Comparison of ENCODE assay signal across 12 cellular contexts in genomic region chr11:45896392-45897068, GRCh38. TPM values are rescaled to one million over a fixed set of nuclear protein-coding genes. Genes with fewer than 3 reads are reported as not detected.
A peak's percentile ranks its signal among the peaks of the same experiment; 100 is the strongest.
DNase-seq lines count a peak whose midpoint lies in the region; ATAC-seq, FAIRE-seq and TF ChIP-seq lines count a peak whose summit lies in the region.
"Had no signal": no experiment of that assay in that cellular context is flagged by ENCODE, and none has a peak within 500 bp of the region (broad histone marks: within the 10 kb centered on the region; RNA-seq: fewer than 3 reads in every experiment).

No MANE protein-coding gene starts in this region.

- ATAC-seq in HepG2 = peak; percentile 49
- no peak for ATAC-seq in right lobe of liver
- no peak for ATAC-seq in activated T-cell treated with anti-CD3 and anti-CD28 coated beads, Interleukin-2, amount 50 U/mL, for 4 hours
- no peak for ATAC-seq in HG02623 (IDR thresholded peaks at IDR 0.05; ENCODE audit: unreplicated experiment)
- ATAC-seq in GM21360 (IDR thresholded peaks at IDR 0.05; ENCODE audit: unreplicated experiment) = no peak
- ATAC-seq: activated naive CD4-positive, alpha-beta T cell treated with anti-CD3 and anti-CD28 coated beads, Interleukin-2, amount 50 U/mL, for 72 hours; Panc1 had no signal

- peaks cover 49% of the 10 kb centered on the region for H3K4me1 ChIP-seq in HepG2 (ENCODE audit: insufficient read depth, low read length)
- peaks cover 0 to 18% (median 2%) of the 10 kb centered on the region in 4 donors for H3K4me1 ChIP-seq in right lobe of liver

- H3K36me3 Mint-ChIP-seq in activated T-cell treated with anti-CD3 and anti-CD28 coated beads, Interleukin-2, amount 50 U/mL, for 4 hours (ENCODE audit: insufficient read depth) = no peaks in the 10 kb centered on the region
- H3K36me3 Mint-ChIP-seq: activated naive CD4-positive, alpha-beta T cell treated with anti-CD3 and anti-CD28 coated beads, Interleukin-2, amount 50 U/mL, for 72 hours had no signal

- no peaks in the 10 kb centered on the region for H3K9me3 Mint-ChIP-seq in activated T-cell treated with anti-CD3 and anti-CD28 coated beads, Interleukin-2, amount 50 U/mL, for 4 hours
- H3K9me3 Mint-ChIP-seq: activated naive CD4-positive, alpha-beta T cell treated with anti-CD3 and anti-CD28 coated beads, Interleukin-2, amount 50 U/mL, for 72 hours had no signal

- BruUV-seq in HepG2 (replicated peaks; lab: Mats Ljungman, UMichigan) = no TSS peak

- DNase-seq in HepG2 (ENCODE audit: low spot score) (no peak), right lobe of liver (no peak), NCI-H524 treated with DMSO at 0.1 percent for 48 hours (lab: John Stamatoyannopoulos, UW) (peak; percentile 44), head of caudate nucleus (peak in 22 of 42 donors; percentile 35 to 78 (median 64)), UCSD-AML1 (lab: John Stamatoyannopoulos, UW; ENCODE audit: unreplicated experiment) (no peak)
- no peak for DNase-seq in activated T-cell treated with anti-CD3 and anti-CD28 coated beads, Interleukin-2, amount 50 U/mL, for 4 hours

- no peaks in the 10 kb centered on the region for H3K79me2 ChIP-seq in HepG2 (ENCODE audit: insufficient read depth, low read length)

- H3K27ac ChIP-seq in HepG2 (ENCODE audit: extremely low read length, insufficient read depth, low read length) (no peak overlapping the region), right lobe of liver (no peak overlapping the region)

- H3K27me3 Mint-ChIP-seq in activated T-cell treated with anti-CD3 and anti-CD28 coated beads, Interleukin-2, amount 50 U/mL, for 4 hours (ENCODE audit: low read depth) = peaks cover 42% of the 10 kb centered on the region

- H3K36me3 ChIP-seq in HepG2 (replicated peaks in 1 of 2; ENCODE audit: control insufficient read depth in 1 of 2, insufficient read depth in 2 of 2, low read length in 2 of 2) = no peaks in the 10 kb centered on the region
- no peaks in the 10 kb centered on the region for H3K36me3 ChIP-seq in right lobe of liver
- H3K36me3 ChIP-seq: tibial nerve had no signal

- H3K4me2 ChIP-seq in HepG2 (ENCODE audit: low read depth, low read length) = no peak overlapping the region

- CTCF ChIA-PET in HepG2 (lab: Yijun Ruan, JAX; ENCODE audit: low intra/inter-chr PET ratio, low total read pairs) = no interaction called here

- no peaks in the 10 kb centered on the region for H3K9me3 ChIP-seq in HepG2 (ENCODE audit: low read length)
- H3K9me3 ChIP-seq in right lobe of liver = no peaks in the 10 kb centered on the region
- H3K9me3 ChIP-seq: tibial nerve had no signal

- H3K27me3 ChIP-seq in HepG2 (ENCODE audit: control insufficient read depth in 1 of 2, insufficient read depth in 2 of 2, low read length in 2 of 2) = peaks cover 0 to 21% of the 10 kb centered on the region in 2 experiments; a peak in 1 of 5 replicates
- H3K27me3 ChIP-seq in right lobe of liver = no peaks in the 10 kb centered on the region
- H3K27me3 ChIP-seq: tibial nerve had no signal

- WGBS in HepG2 (ENCODE audit: low lambda C conversion rate) = 36% methylated on average over 8 of the region's 22 CpGs
- WGBS in right lobe of liver (ENCODE audit: insufficient coverage, low coverage, low lambda C conversion rate, missing lambda C conversion rate) = 0% methylated on average over 4 of the region's 22 CpGs

- H3K4me1 Mint-ChIP-seq in activated T-cell treated with anti-CD3 and anti-CD28 coated beads, Interleukin-2, amount 50 U/mL, for 4 hours (ENCODE audit: low read depth) = peaks cover 3% of the 10 kb centered on the region

- TF ChIP-seq EP300 in HepG2 (IDR thresholded peaks at IDR 0.05; ENCODE audit: low read depth in 2 of 2, low read length in 2 of 2) (no peak), HepG2 (CRISPR knock-in tag; IDR thresholded peaks at IDR 0.05; ENCODE audit: borderline replicate concordance) (no peak)

- no peak overlapping the region for H3K4me3 ChIP-seq in HepG2 (replicated peaks in 1 of 3; ENCODE audit: insufficient read depth in 1 of 3, low read depth in 2 of 3, low read length in 3 of 3)
- no peak overlapping the region for H3K4me3 ChIP-seq in right lobe of liver
- H3K4me3 ChIP-seq: tibial nerve had no signal

- no peak for TF ChIP-seq POLR2A in HepG2 (IDR thresholded peaks at IDR 0.05; ENCODE audit: insufficient read depth in 1 of 2, low read depth in 2 of 2, low read length in 2 of 2)
- no peak for TF ChIP-seq POLR2A in right lobe of liver (IDR thresholded peaks at IDR 0.05)

- FAIRE-seq in HepG2 (lab: Jason Lieb, UNC) = no peak

- TF ChIP-seq CTCF in HepG2 (CRISPR knock-in tag; IDR thresholded peaks at IDR 0.05) = no peak
- no peak for TF ChIP-seq CTCF in right lobe of liver (IDR thresholded peaks at IDR 0.05)

- no peak overlapping the region for H3K4me3 Mint-ChIP-seq in activated T-cell treated with anti-CD3 and anti-CD28 coated beads, Interleukin-2, amount 50 U/mL, for 4 hours

- POLR2A ChIA-PET in HepG2 (lab: Yijun Ruan, JAX) = interaction anchor here (1.3 to 1.9 kb wide), 2 partner anchors 22 to 50 kb away, joined by 3 to 5 read pairs; partner anchors contain the start of gene CRY2

- no peaks in the 10 kb centered on the region for H4K20me1 ChIP-seq in HepG2 (ENCODE audit: insufficient read depth, low read length)

- H3K9ac ChIP-seq in HepG2 (ENCODE audit: insufficient read depth, low read depth, low read length) = no peak overlapping the region

- TF ChIP-seq RAD21 in HepG2 (CRISPR knock-in tag; IDR thresholded peaks at IDR 0.05) = no peak

- H2AFZ ChIP-seq in HepG2 (ENCODE audit: low read length) = no peak overlapping the region

- intact Hi-C loops in HepG2 (cut with micrococcal nuclease; ENCODE audit: unreplicated experiment) (loop anchor here (1.0 kb wide), 1 partner anchor 33 kb away; no protein-coding TSS in a partner anchor), right lobe of liver (cut with DNase I) (no loop called here), head of caudate nucleus (cut with DNase I) (no loop called here)

- in situ Hi-C loops in HepG2 (cut with HindIII; ENCODE audit: extremely low pct_ligation_motif_present, low pct_unique_long_range_greater_than_20kb) = no loop called here

RNA-seq across cellular contexts. Expression of gene FREY1, which starts 10.5 kb away (rescaled TPM):
- total RNA-seq in HepG2 (2016; rRNA removed; fragmentation: Illumina TruSeq; extraction: Trizol) (0.73 TPM in 1 of 2 replicates, not detected in the other), right lobe of liver (under 1 TPM in 3 of 6 experiments, not detected in 3; 0.40 to 0.90 (median 0.42) TPM)
- total RNA-seq in HepG2 (2016; cell fraction: cytosol; rRNA removed; fragmentation: Illumina TruSeq; extraction: Trizol; ENCODE audit: low read depth) = not detected in 2 replicates
- total RNA-seq in HepG2 (2016; cell fraction: insoluble cytoplasmic fraction; rRNA removed; fragmentation: Illumina TruSeq; extraction: Trizol) = 0.27 and 0.52 TPM in 2 replicates
- not detected in 2 replicates for total RNA-seq in HepG2 (2016; cell fraction: membrane; rRNA removed; fragmentation: Illumina TruSeq; extraction: Trizol)
- 1.3 TPM in 1 of 2 replicates, not detected in the other for total RNA-seq in HepG2 (2016; cell fraction: nucleus; rRNA removed; fragmentation: Illumina TruSeq; extraction: Trizol)
- 0.22 and 0.44 TPM in 2 replicates for polyA plus RNA-seq in HepG2 (2011; rRNA removed)
- polyA plus RNA-seq in HepG2 (2011; cell fraction: cytosol; rRNA removed) = not detected in 2 replicates
- 2.4 and 5.3 TPM in 2 replicates for polyA plus RNA-seq in HepG2 (2011; cell fraction: nucleus; rRNA removed)
- polyA plus RNA-seq in HepG2 (2012) = 0.27 TPM in 1 of 2 replicates, not detected in the other
- polyA plus RNA-seq in HepG2 (2016; cell fraction: cytosol; fragmentation: Illumina TruSeq; extraction: Trizol; ENCODE audit: low read depth) = not detected in 2 replicates
- polyA plus RNA-seq in HepG2 (2016; cell fraction: insoluble cytoplasmic fraction; fragmentation: Illumina TruSeq; extraction: Trizol; ENCODE audit: low read depth) = not detected in 2 replicates
- not detected in 2 replicates for polyA plus RNA-seq in HepG2 (2016; cell fraction: membrane; fragmentation: Illumina TruSeq; extraction: Trizol; ENCODE audit: low read depth)
- not detected in 2 replicates for polyA plus RNA-seq in HepG2 (2016; cell fraction: nucleus; fragmentation: Illumina TruSeq; extraction: Trizol; ENCODE audit: insufficient read depth, low read depth)
- polyA minus RNA-seq in HepG2 (2011; rRNA and poly(A)+ RNA removed; ENCODE audit: low replicate concordance) = 4.0 and 13.4 TPM in 2 replicates
- not detected in 2 replicates for polyA minus RNA-seq in HepG2 (2011; cell fraction: cytosol; rRNA and poly(A)+ RNA removed)
- polyA minus RNA-seq in HepG2 (2011; cell fraction: nucleus; rRNA and poly(A)+ RNA removed) = 7.2 and 7.8 TPM in 2 replicates
- total RNA-seq in activated T-cell treated with anti-CD3 and anti-CD28 coated beads, Interleukin-2, amount 50 U/mL, for 4 hours = 1 to 10 TPM; 2.3 to 3.3 (median 2.4) TPM

RNA-seq across cellular contexts. Expression of gene MAPK8IP1, which starts 11.1 kb away (rescaled TPM):
- total RNA-seq in HepG2 (2016; rRNA removed; fragmentation: Illumina TruSeq; extraction: Trizol) (3.0 and 4.2 TPM in 2 replicates), right lobe of liver (1 to 10 TPM; 1.7 to 6.2 (median 2.6) TPM)
- total RNA-seq in HepG2 (2016; cell fraction: cytosol; rRNA removed; fragmentation: Illumina TruSeq; extraction: Trizol; ENCODE audit: low read depth) = 1.8 and 1.9 TPM in 2 replicates
- total RNA-seq in HepG2 (2016; cell fraction: insoluble cytoplasmic fraction; rRNA removed; fragmentation: Illumina TruSeq; extraction: Trizol) = 4.1 and 4.2 TPM in 2 replicates
- total RNA-seq in HepG2 (2016; cell fraction: membrane; rRNA removed; fragmentation: Illumina TruSeq; extraction: Trizol) = 4.9 and 5.4 TPM in 2 replicates
- 2.2 and 2.8 TPM in 2 replicates for total RNA-seq in HepG2 (2016; cell fraction: nucleus; rRNA removed; fragmentation: Illumina TruSeq; extraction: Trizol)
- 2.2 and 3.1 TPM in 2 replicates for polyA plus RNA-seq in HepG2 (2011; rRNA removed)
- polyA plus RNA-seq in HepG2 (2011; cell fraction: cytosol; rRNA removed) = 2.2 and 3.1 TPM in 2 replicates
- polyA plus RNA-seq in HepG2 (2011; cell fraction: nucleus; rRNA removed) = 5.3 and 6.8 TPM in 2 replicates
- 1.2 and 1.9 TPM in 2 replicates for polyA plus RNA-seq in HepG2 (2012)
- 2.5 and 2.9 TPM in 2 replicates for polyA plus RNA-seq in HepG2 (2016; cell fraction: cytosol; fragmentation: Illumina TruSeq; extraction: Trizol; ENCODE audit: low read depth)
- 4.7 and 5.0 TPM in 2 replicates for polyA plus RNA-seq in HepG2 (2016; cell fraction: insoluble cytoplasmic fraction; fragmentation: Illumina TruSeq; extraction: Trizol; ENCODE audit: low read depth)
- polyA plus RNA-seq in HepG2 (2016; cell fraction: membrane; fragmentation: Illumina TruSeq; extraction: Trizol; ENCODE audit: low read depth) = 5.4 and 6.2 TPM in 2 replicates
- polyA plus RNA-seq in HepG2 (2016; cell fraction: nucleus; fragmentation: Illumina TruSeq; extraction: Trizol; ENCODE audit: insufficient read depth, low read depth) = 5.6 and 7.4 TPM in 2 replicates
- 1.2 and 6.3 TPM in 2 replicates for polyA minus RNA-seq in HepG2 (2011; rRNA and poly(A)+ RNA removed; ENCODE audit: low replicate concordance)
- polyA minus RNA-seq in HepG2 (2011; cell fraction: cytosol; rRNA and poly(A)+ RNA removed) = 2.4 TPM in 2 replicates
- 1.2 TPM in 2 replicates for polyA minus RNA-seq in HepG2 (2011; cell fraction: nucleus; rRNA and poly(A)+ RNA removed)
- total RNA-seq in activated T-cell treated with anti-CD3 and anti-CD28 coated beads, Interleukin-2, amount 50 U/mL, for 4 hours = 1 to 10 TPM in 1 of 3 donors, under 1 TPM in 2; 0.71 to 1.4 (median 0.87) TPM

RNA-seq across cellular contexts. Expression of gene PEX16, which starts 21.1 kb away (rescaled TPM):
- total RNA-seq in HepG2 (2016; rRNA removed; fragmentation: Illumina TruSeq; extraction: Trizol) (18.6 and 21.8 TPM in 2 replicates), right lobe of liver (10 to 100 TPM; 17.9 to 36.7 (median 32.4) TPM)
- total RNA-seq in HepG2 (2016; cell fraction: cytosol; rRNA removed; fragmentation: Illumina TruSeq; extraction: Trizol; ENCODE audit: low read depth) = 11.4 and 13.9 TPM in 2 replicates
- total RNA-seq in HepG2 (2016; cell fraction: insoluble cytoplasmic fraction; rRNA removed; fragmentation: Illumina TruSeq; extraction: Trizol) = 14.6 and 24.3 TPM in 2 replicates
- 18.4 and 20.4 TPM in 2 replicates for total RNA-seq in HepG2 (2016; cell fraction: membrane; rRNA removed; fragmentation: Illumina TruSeq; extraction: Trizol)
- total RNA-seq in HepG2 (2016; cell fraction: nucleus; rRNA removed; fragmentation: Illumina TruSeq; extraction: Trizol) = 20.1 and 24.1 TPM in 2 replicates
- 12.5 and 16.8 TPM in 2 replicates for polyA plus RNA-seq in HepG2 (2011; rRNA removed)
- polyA plus RNA-seq in HepG2 (2011; cell fraction: cytosol; rRNA removed) = 13.7 and 17.1 TPM in 2 replicates
- 47.3 and 52.6 TPM in 2 replicates for polyA plus RNA-seq in HepG2 (2011; cell fraction: nucleus; rRNA removed)
- 10.4 and 13.1 TPM in 2 replicates for polyA plus RNA-seq in HepG2 (2012)
- polyA plus RNA-seq in HepG2 (2016; cell fraction: cytosol; fragmentation: Illumina TruSeq; extraction: Trizol; ENCODE audit: low read depth) = 9.0 and 11.2 TPM in 2 replicates
- 13.3 and 13.5 TPM in 2 replicates for polyA plus RNA-seq in HepG2 (2016; cell fraction: insoluble cytoplasmic fraction; fragmentation: Illumina TruSeq; extraction: Trizol; ENCODE audit: low read depth)
- polyA plus RNA-seq in HepG2 (2016; cell fraction: membrane; fragmentation: Illumina TruSeq; extraction: Trizol; ENCODE audit: low read depth) = 10.8 and 13.0 TPM in 2 replicates
- polyA plus RNA-seq in HepG2 (2016; cell fraction: nucleus; fragmentation: Illumina TruSeq; extraction: Trizol; ENCODE audit: insufficient read depth, low read depth) = 34.9 and 44.4 TPM in 2 replicates
- polyA minus RNA-seq in HepG2 (2011; rRNA and poly(A)+ RNA removed; ENCODE audit: low replicate concordance) = 19.0 and 26.5 TPM in 2 replicates
- polyA minus RNA-seq in HepG2 (2011; cell fraction: cytosol; rRNA and poly(A)+ RNA removed) = 7.1 and 8.4 TPM in 2 replicates
- 19.3 and 22.0 TPM in 2 replicates for polyA minus RNA-seq in HepG2 (2011; cell fraction: nucleus; rRNA and poly(A)+ RNA removed)
- 10 to 100 TPM; 44.6 to 52.6 (median 50.7) TPM for total RNA-seq in activated T-cell treated with anti-CD3 and anti-CD28 coated beads, Interleukin-2, amount 50 U/mL, for 4 hours

RNA-seq across cellular contexts. Expression of gene LARGE2, which starts 25.9 kb away (rescaled TPM):
- 10.0 and 21.6 TPM in 2 replicates for total RNA-seq in HepG2 (2016; rRNA removed; fragmentation: Illumina TruSeq; extraction: Trizol)
- 14.2 and 19.1 TPM in 2 replicates for total RNA-seq in HepG2 (2016; cell fraction: cytosol; rRNA removed; fragmentation: Illumina TruSeq; extraction: Trizol; ENCODE audit: low read depth)
- total RNA-seq in HepG2 (2016; cell fraction: insoluble cytoplasmic fraction; rRNA removed; fragmentation: Illumina TruSeq; extraction: Trizol) = 7.5 and 20.4 TPM in 2 replicates
- 31.5 and 38.0 TPM in 2 replicates for total RNA-seq in HepG2 (2016; cell fraction: membrane; rRNA removed; fragmentation: Illumina TruSeq; extraction: Trizol)
- total RNA-seq in HepG2 (2016; cell fraction: nucleus; rRNA removed; fragmentation: Illumina TruSeq; extraction: Trizol) = 12.2 and 18.7 TPM in 2 replicates
- 8.5 and 12.5 TPM in 2 replicates for polyA plus RNA-seq in HepG2 (2011; rRNA removed)
- polyA plus RNA-seq in HepG2 (2011; cell fraction: cytosol; rRNA removed) = 6.6 and 10.9 TPM in 2 replicates
- 32.4 and 37.4 TPM in 2 replicates for polyA plus RNA-seq in HepG2 (2011; cell fraction: nucleus; rRNA removed)
- 9.6 and 9.7 TPM in 2 replicates for polyA plus RNA-seq in HepG2 (2012)
- 20.1 and 23.9 TPM in 2 replicates for polyA plus RNA-seq in HepG2 (2016; cell fraction: cytosol; fragmentation: Illumina TruSeq; extraction: Trizol; ENCODE audit: low read depth)
- 13.5 and 14.3 TPM in 2 replicates for polyA plus RNA-seq in HepG2 (2016; cell fraction: insoluble cytoplasmic fraction; fragmentation: Illumina TruSeq; extraction: Trizol; ENCODE audit: low read depth)
- polyA plus RNA-seq in HepG2 (2016; cell fraction: membrane; fragmentation: Illumina TruSeq; extraction: Trizol; ENCODE audit: low read depth) = 33.6 and 37.3 TPM in 2 replicates
- polyA plus RNA-seq in HepG2 (2016; cell fraction: nucleus; fragmentation: Illumina TruSeq; extraction: Trizol; ENCODE audit: insufficient read depth, low read depth) = 50.8 and 52.9 TPM in 2 replicates
- 15.3 TPM in 1 of 2 replicates, not detected in the other for polyA minus RNA-seq in HepG2 (2011; rRNA and poly(A)+ RNA removed; ENCODE audit: low replicate concordance)
- 2.2 and 5.0 TPM in 2 replicates for polyA minus RNA-seq in HepG2 (2011; cell fraction: cytosol; rRNA and poly(A)+ RNA removed)
- 3.2 and 3.5 TPM in 2 replicates for polyA minus RNA-seq in HepG2 (2011; cell fraction: nucleus; rRNA and poly(A)+ RNA removed)
- total RNA-seq in right lobe of liver = 1 to 10 TPM in 5 of 6 experiments, under 1 TPM in 1; 0.43 to 3.5 (median 2.4) TPM
- 1 to 10 TPM; 1.8 to 6.0 (median 3.6) TPM for total RNA-seq in activated T-cell treated with anti-CD3 and anti-CD28 coated beads, Interleukin-2, amount 50 U/mL, for 4 hours
- total RNA-seq: HT1080, tibial nerve had no signal

RNA-seq across cellular contexts. Expression of gene CRY2, which starts 49.3 kb away (rescaled TPM):
- total RNA-seq in HepG2 (2016; rRNA removed; fragmentation: Illumina TruSeq; extraction: Trizol) (8.8 and 12.2 TPM in 2 replicates), right lobe of liver (100 to 1,000 TPM in 1 of 6 experiments, 10 to 100 TPM in 5; 19.6 to 104 (median 31.5) TPM)
- total RNA-seq in HepG2 (2016; cell fraction: cytosol; rRNA removed; fragmentation: Illumina TruSeq; extraction: Trizol; ENCODE audit: low read depth) = 8.5 and 9.2 TPM in 2 replicates
- 7.8 and 11.7 TPM in 2 replicates for total RNA-seq in HepG2 (2016; cell fraction: insoluble cytoplasmic fraction; rRNA removed; fragmentation: Illumina TruSeq; extraction: Trizol)
- 7.7 and 7.9 TPM in 2 replicates for total RNA-seq in HepG2 (2016; cell fraction: membrane; rRNA removed; fragmentation: Illumina TruSeq; extraction: Trizol)
- total RNA-seq in HepG2 (2016; cell fraction: nucleus; rRNA removed; fragmentation: Illumina TruSeq; extraction: Trizol) = 14.4 and 18.4 TPM in 2 replicates
- 10.0 and 10.1 TPM in 2 replicates for polyA plus RNA-seq in HepG2 (2011; rRNA removed)
- polyA plus RNA-seq in HepG2 (2011; cell fraction: cytosol; rRNA removed) = 4.5 and 4.8 TPM in 2 replicates
- polyA plus RNA-seq in HepG2 (2011; cell fraction: nucleus; rRNA removed) = 42.1 and 49.3 TPM in 2 replicates
- 8.4 and 8.8 TPM in 2 replicates for polyA plus RNA-seq in HepG2 (2012)
- polyA plus RNA-seq in HepG2 (2016; cell fraction: cytosol; fragmentation: Illumina TruSeq; extraction: Trizol; ENCODE audit: low read depth) = 0.70 and 0.83 TPM in 2 replicates
- polyA plus RNA-seq in HepG2 (2016; cell fraction: insoluble cytoplasmic fraction; fragmentation: Illumina TruSeq; extraction: Trizol; ENCODE audit: low read depth) = 6.0 and 7.6 TPM in 2 replicates
- polyA plus RNA-seq in HepG2 (2016; cell fraction: membrane; fragmentation: Illumina TruSeq; extraction: Trizol; ENCODE audit: low read depth) = 1.9 and 2.1 TPM in 2 replicates
- polyA plus RNA-seq in HepG2 (2016; cell fraction: nucleus; fragmentation: Illumina TruSeq; extraction: Trizol; ENCODE audit: insufficient read depth, low read depth) = 27.9 and 28.8 TPM in 2 replicates
- 28.6 and 30.6 TPM in 2 replicates for polyA minus RNA-seq in HepG2 (2011; rRNA and poly(A)+ RNA removed; ENCODE audit: low replicate concordance)
- polyA minus RNA-seq in HepG2 (2011; cell fraction: cytosol; rRNA and poly(A)+ RNA removed) = 7.2 and 7.8 TPM in 2 replicates
- 25.4 and 26.0 TPM in 2 replicates for polyA minus RNA-seq in HepG2 (2011; cell fraction: nucleus; rRNA and poly(A)+ RNA removed)
- total RNA-seq in activated T-cell treated with anti-CD3 and anti-CD28 coated beads, Interleukin-2, amount 50 U/mL, for 4 hours = 10 to 100 TPM; 19.7 to 21.9 (median 19.9) TPM

Comparison
In these comparisons a context has a peak if more than half of its experiments do, and no peak if none do; other contexts are left out.
1. DNase-seq: peak in NCI-H524 treated with DMSO at 0.1 percent for 48 hours (single experiment) and head of caudate nucleus (22 of 42); none in HepG2 (single experiment), right lobe of liver (0 of 3), activated T-cell treated with anti-CD3 and anti-CD28 coated beads, Interleukin-2, amount 50 U/mL, for 4 hours (single experiment) and UCSD-AML1 (single experiment).